In the genomic region with DNA sequence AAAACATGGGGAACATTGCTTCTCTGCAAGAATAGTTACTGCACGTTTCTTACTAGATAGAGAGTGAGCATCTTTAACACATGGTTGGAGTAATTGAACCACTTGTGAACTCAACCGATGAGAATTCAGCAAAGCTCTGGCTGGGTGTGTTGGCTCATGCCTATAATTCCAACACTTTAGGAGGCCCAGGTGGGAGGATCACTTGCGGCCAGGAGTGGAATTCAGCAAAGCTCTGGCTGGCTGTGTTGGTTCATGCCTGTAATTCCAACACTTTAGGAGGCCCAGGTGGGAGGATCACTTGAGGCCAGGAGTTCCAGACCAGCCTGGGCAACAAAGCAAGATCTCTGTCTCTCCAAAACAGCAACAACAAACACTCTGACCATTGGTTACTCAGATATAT, we compare ENCODE assay signal across 22 cellular contexts.
"Had no signal": no experiment of that assay in that cellular context is flagged by ENCODE, and none has a peak within 500 bp of the region (broad histone marks: within the 10 kb centered on the region; RNA-seq: fewer than 3 reads in every experiment).

No MANE protein-coding gene starts in this region.

- H3K27me3 ChIP-seq: dorsolateral prefrontal cortex, esophagus muscularis mucosa, foreskin keratinocyte, heart left ventricle, hepatocyte, left lung had no signal

- H3K4me3 ChIP-seq: coronary artery, dorsolateral prefrontal cortex, esophagus muscularis mucosa, gastroesophageal sphincter, heart left ventricle, hepatocyte, left lung, lower lobe of right lung had no signal

- H3K4me2 ChIP-seq: hepatocyte had no signal

- H3K9me3 ChIP-seq: esophagus muscularis mucosa, gastroesophageal sphincter, heart left ventricle, left lung, lower lobe of right lung had no signal

- H3K79me2 ChIP-seq: hepatocyte had no signal

- DNase-seq: dermis blood vessel endothelial cell; dorsolateral prefrontal cortex; effector CD4-positive, alpha-beta T cell; effector memory CD4-positive, alpha-beta T cell; foreskin keratinocyte; heart left ventricle; hypothalamus; immature natural killer cell; left cardiac atrium; left lung; left ventricle myocardium superior; lower lobe of right lung; mesenchymal stem cell; midbrain had no signal

- H3K27ac ChIP-seq: coronary artery, dorsolateral prefrontal cortex, esophagus muscularis mucosa, foreskin keratinocyte, gastroesophageal sphincter, heart left ventricle, hepatocyte, left lung, lower lobe of right lung had no signal

- FAIRE-seq: colon, endothelial cell of umbilical vein, frontal cortex, keratinocyte had no signal

- ATAC-seq: foreskin keratinocyte, gastroesophageal sphincter, heart left ventricle, left cardiac atrium, left lung, left ventricle myocardium superior, lower lobe of right lung had no signal

- H2AFZ ChIP-seq: hepatocyte had no signal

- H3K36me3 ChIP-seq: esophagus muscularis mucosa, gastroesophageal sphincter, heart left ventricle, left lung, lower lobe of right lung had no signal

- H3K4me1 ChIP-seq: esophagus muscularis mucosa, foreskin keratinocyte, gastroesophageal sphincter, heart left ventricle, left lung, lower lobe of right lung had no signal
